13 cellular contexts compared by ENCODE assay signal in genomic region chr11:102191832-102192231, GRCh38.
"Had no signal": no experiment of that assay in that cellular context is flagged by ENCODE, and none has a peak within 500 bp of the region (broad histone marks: within the 10 kb centered on the region; RNA-seq: fewer than 3 reads in every experiment).

No MANE protein-coding gene starts in this region.

- H3K36me3 Mint-ChIP-seq: activated CD8-positive, alpha-beta memory T cell treated with anti-CD3 and anti-CD28 coated beads, Interleukin-2, amount 10 ng/mL, durations not matched to agents 7 days and 5 days; activated naive CD8-positive, alpha-beta T cell; stimulated activated memory B cell treated with anti-CD40 and anti-IgM and Interleukin-4, amounts not matched to agents 10 μg/mL and 1 μg/mL and 100 μg/mL, for 72 hours had no signal

- H3K9me3 ChIP-seq: gastroesophageal sphincter, pancreas had no signal

- H3K36me3 ChIP-seq: gastroesophageal sphincter, pancreas had no signal

- H3K9me3 Mint-ChIP-seq: activated T-cell treated with anti-CD3 and anti-CD28 coated beads, Interleukin-2, amount 50 U/mL, for 24 hours had no signal

- H3K27me3 ChIP-seq: gastroesophageal sphincter, pancreas had no signal

- H3K27ac ChIP-seq: gastroesophageal sphincter, pancreas had no signal

- DNase-seq: activated CD4-positive, alpha-beta T cell treated with anti-CD3 and anti-CD28 coated beads, Interleukin-2, amount 50 U/mL, for 4 hours; activated CD8-positive, alpha-beta memory T cell treated with anti-CD3 and anti-CD28 coated beads, Interleukin-2, amount 10 ng/mL, durations not matched to agents 7 days and 5 days; activated effector memory CD4-positive, alpha-beta T cell treated with Interleukin-2 at 50 U/mL for 16 hours; activated T-cell treated with anti-CD3 and anti-CD28 coated beads, Interleukin-2, amount 50 U/mL, for 24 hours; left ventricle myocardium superior; pancreas; T-helper 17 cell had no signal

- ATAC-seq: activated CD8-positive, alpha-beta memory T cell treated with anti-CD3 and anti-CD28 coated beads, Interleukin-2, amount 10 ng/mL, durations not matched to agents 7 days and 5 days; gastroesophageal sphincter; left ventricle myocardium superior; stimulated activated memory B cell treated with anti-CD40 and anti-IgM and Interleukin-4, amounts not matched to agents 10 μg/mL and 1 μg/mL and 100 μg/mL, for 72 hours; T-helper 17 cell had no signal

- FAIRE-seq: bronchial epithelial cell, colon, pancreas, small intestine had no signal

- H3K27ac Mint-ChIP-seq: activated CD8-positive, alpha-beta memory T cell treated with anti-CD3 and anti-CD28 coated beads, Interleukin-2, amount 10 ng/mL, durations not matched to agents 7 days and 5 days; activated naive CD8-positive, alpha-beta T cell; activated T-cell treated with anti-CD3 and anti-CD28 coated beads, Interleukin-2, amount 50 U/mL, for 24 hours; stimulated activated memory B cell treated with anti-CD40 and anti-IgM and Interleukin-4, amounts not matched to agents 10 μg/mL and 1 μg/mL and 100 μg/mL, for 72 hours; T-helper 17 cell had no signal

- H3K4me3 Mint-ChIP-seq: activated CD8-positive, alpha-beta memory T cell treated with anti-CD3 and anti-CD28 coated beads, Interleukin-2, amount 10 ng/mL, durations not matched to agents 7 days and 5 days; activated naive CD8-positive, alpha-beta T cell; activated T-cell treated with anti-CD3 and anti-CD28 coated beads, Interleukin-2, amount 50 U/mL, for 24 hours; stimulated activated memory B cell treated with anti-CD40 and anti-IgM and Interleukin-4, amounts not matched to agents 10 μg/mL and 1 μg/mL and 100 μg/mL, for 72 hours; T-helper 17 cell had no signal

- H3K4me3 ChIP-seq: gastroesophageal sphincter, pancreas had no signal

- H3K4me1 Mint-ChIP-seq: activated CD8-positive, alpha-beta memory T cell treated with anti-CD3 and anti-CD28 coated beads, Interleukin-2, amount 10 ng/mL, durations not matched to agents 7 days and 5 days; stimulated activated memory B cell treated with anti-CD40 and anti-IgM and Interleukin-4, amounts not matched to agents 10 μg/mL and 1 μg/mL and 100 μg/mL, for 72 hours; T-helper 17 cell had no signal
